In genomic region chr10:50554995-50555568, GRCh38 we compare ENCODE assay signal across 1 cellular context.
TF ChIP-seq lines count a peak whose summit lies in the region.

No MANE protein-coding gene starts in this region.

TF ChIP-seq in WTC11, 78 proteins besides CTCF, POLR2A, EP300 and RAD21 (continued from another document):
- TF ChIP-seq STAT6 (CRISPR knock-in tag; conservative IDR thresholded peaks at IDR 0.05; ENCODE audit: low read depth): no peak
- TF ChIP-seq PREB (CRISPR knock-in tag; IDR thresholded peaks at IDR 0.05; ENCODE audit: borderline replicate concordance): no peak
- no peak for TF ChIP-seq RORB (CRISPR knock-in tag; IDR thresholded peaks at IDR 0.05)
- TF ChIP-seq ERG (CRISPR knock-in tag; IDR thresholded peaks at IDR 0.05): no peak
- TF ChIP-seq NR2C2 (CRISPR knock-in tag; IDR thresholded peaks at IDR 0.05): no peak
- TF ChIP-seq ZNF138 (CRISPR knock-in tag; conservative IDR thresholded peaks at IDR 0.05): no peak
- TF ChIP-seq NR1H2 (CRISPR knock-in tag; IDR thresholded peaks at IDR 0.05): no peak
- TF ChIP-seq MAX (CRISPR knock-in tag; IDR thresholded peaks at IDR 0.05): no peak
- no peak for TF ChIP-seq GABPB1 (CRISPR knock-in tag; IDR thresholded peaks at IDR 0.05)
- no peak for TF ChIP-seq SP1 (CRISPR knock-in tag; conservative IDR thresholded peaks at IDR 0.05)
- TF ChIP-seq ESRRA (CRISPR knock-in tag; IDR thresholded peaks at IDR 0.05; ENCODE audit: borderline replicate concordance): no peak
TF ChIP-seq in WTC11: peak in this region for 0.
